ENCODE assay signal across 8 cellular contexts in the genomic region with DNA sequence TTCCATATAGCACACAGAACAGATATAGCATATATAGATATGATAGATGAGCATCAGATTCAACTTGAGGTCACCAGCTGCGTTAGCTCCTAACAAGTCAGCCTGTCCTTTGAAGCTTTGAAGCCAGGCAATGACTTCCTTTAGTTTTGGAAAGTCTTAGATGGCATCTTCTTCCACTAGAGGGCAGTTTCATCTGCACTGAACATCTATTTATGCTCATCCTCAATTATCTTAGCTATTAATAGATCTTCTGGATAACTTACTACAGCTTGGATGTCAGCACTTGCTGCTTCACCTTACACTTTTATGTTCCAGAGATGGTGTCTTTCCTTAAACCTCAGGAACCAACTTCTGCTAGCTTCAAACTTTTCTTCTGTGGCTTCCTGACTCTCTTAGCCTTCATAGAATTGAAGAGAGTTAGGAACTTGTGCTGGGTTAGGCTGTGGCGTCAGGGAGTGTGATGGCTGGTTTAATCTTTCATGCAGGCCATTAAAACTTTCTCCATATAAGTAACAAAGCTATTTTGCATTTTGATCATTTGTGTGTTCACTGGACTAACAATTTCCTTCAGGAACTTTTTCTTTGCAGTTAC.
DNase-seq lines count a peak whose midpoint lies in the region; FAIRE-seq and TF ChIP-seq lines count a peak whose summit lies in the region.
"Had no signal": no experiment of that assay in that cellular context is flagged by ENCODE, and none has a peak within 500 bp of the region (broad histone marks: within the 10 kb centered on the region; RNA-seq: fewer than 3 reads in every experiment).

No MANE protein-coding gene starts in this region.

- peak; percentile 47 for DNase-seq in NCI-H82 (lab: John Stamatoyannopoulos, UW)
- DNase-seq in epithelial cell of esophagus (ENCODE audit: low read depth) = peak; percentile 57
- DNase-seq in renal cortical epithelial cell (ENCODE audit: low read depth) = peak; percentile 47
- DNase-seq in activated naive CD4-positive, alpha-beta T cell (lab: John Stamatoyannopoulos, UW) = no peak
- DNase-seq in NCI-H2107 treated with DMSO at 0.1 percent for 48 hours (lab: John Stamatoyannopoulos, UW; ENCODE audit: unreplicated experiment) = no peak
- no peak for DNase-seq in GM19239 (ENCODE audit: insufficient read length, low spot score)
- DNase-seq: NCI-H510A had no signal

- no peak overlapping the region for H3K4me3 ChIP-seq in epithelial cell of esophagus (ENCODE audit: low read length)

- TF ChIP-seq CTCF in GM12873 (IDR thresholded peaks at IDR 0.05; ENCODE audit: insufficient read depth, low read depth, low read length, missing control alignments) (peak; percentile 53), epithelial cell of esophagus (IDR thresholded peaks at IDR 0.05; ENCODE audit: insufficient read depth, low read depth, low read length, missing control alignments) (peak; percentile 76)

- FAIRE-seq in GM19239 (lab: Jason Lieb, UNC) = no peak

Comparison
In these comparisons a context has a peak if more than half of its experiments do, and no peak if none do; other contexts are left out.
1. DNase-seq: peak in NCI-H82 (single experiment), epithelial cell of esophagus (single experiment) and renal cortical epithelial cell (single experiment); none in activated naive CD4-positive, alpha-beta T cell (0 of 4), NCI-H2107 treated with DMSO at 0.1 percent for 48 hours (single experiment) and GM19239 (single experiment).